ENCODE assay signal across 20 cellular contexts in genomic region chr10:86642021-86642420, GRCh38. TPM values are rescaled to one million over a fixed set of nuclear protein-coding genes. Genes with fewer than 3 reads are reported as not detected.
DNase-seq lines count a peak whose midpoint lies in the region; ATAC-seq and TF ChIP-seq lines count a peak whose summit lies in the region.
"Had no signal": no experiment of that assay in that cellular context is flagged by ENCODE, and none has a peak within 500 bp of the region (broad histone marks: within the 10 kb centered on the region; RNA-seq: fewer than 3 reads in every experiment).

No MANE protein-coding gene starts in this region.

- DNase-seq in NCI-H1092 treated with DMSO at 0.1 percent for 48 hours (lab: John Stamatoyannopoulos, UW) (peak; percentile 10), NCI-H1092 (lab: John Stamatoyannopoulos, UW) (no peak), NCI-H69 (lab: John Stamatoyannopoulos, UW) (peak; percentile 3), foreskin keratinocyte (no peak), superior temporal gyrus (ENCODE audit: extremely low spot score) (peak; percentile 73), PC-9 (no peak), testis (no peak), mesenchymal stem cell (no peak)
- DNase-seq: 8988T; CD8-positive, alpha-beta memory T cell; GOT3; NCI-H1436; NCI-H2081; NCI-H345; NCI-H526 treated with DMSO at 0.1 percent for 48 hours; T-helper 1 cell had no signal

- no peaks in the 10 kb centered on the region for H3K9me2 ChIP-seq in PC-9 (ENCODE audit: insufficient read depth)

- H3K9me3 ChIP-seq in PC-9 (ENCODE audit: insufficient read depth, low read depth) (peaks cover 4% of the 10 kb centered on the region; the same call in 1 of the 2 replicates), testis (no peaks in the 10 kb centered on the region), mesenchymal stem cell (ENCODE audit: control insufficient read depth, low read length) (no peaks in the 10 kb centered on the region)
- H3K9me3 ChIP-seq: SJSA1 had no signal

- TF ChIP-seq POLR2A in testis (IDR thresholded peaks at IDR 0.05), result no peak

- no peak overlapping the region for H4K8ac ChIP-seq in mesenchymal stem cell (ENCODE audit: low read length)

- H2BK120ac ChIP-seq in mesenchymal stem cell (ENCODE audit: low read depth, low read length), result no peak overlapping the region

- no TSS peak for BruUV-seq in PC-9 (replicated peaks; lab: Mats Ljungman, UMichigan)

- no peak overlapping the region for H3K18ac ChIP-seq in mesenchymal stem cell (ENCODE audit: low read depth in 1 of 2, low read length in 2 of 2)

- no peaks in the 10 kb centered on the region for H3K36me3 ChIP-seq in PC-9 (ENCODE audit: low read depth)
- H3K36me3 ChIP-seq in testis (ENCODE audit: low read depth, missing control alignments), result no peaks in the 10 kb centered on the region
- no peaks in the 10 kb centered on the region for H3K36me3 ChIP-seq in mesenchymal stem cell (ENCODE audit: control insufficient read depth in 1 of 2, insufficient read depth in 2 of 2, low read depth in 1 of 2, low read length in 2 of 2)
- H3K36me3 ChIP-seq: SJSA1 had no signal

- no peak overlapping the region for H3K4me3 ChIP-seq in PC-9
- H3K4me3 ChIP-seq in testis, result no peak overlapping the region
- H3K4me3 ChIP-seq in mesenchymal stem cell (ENCODE audit: insufficient read depth in 1 of 2, low read depth in 1 of 2, low read length in 2 of 2), result no peak overlapping the region
- H3K4me3 ChIP-seq: K562, SJSA1 had no signal

- no peak for TF ChIP-seq CTCF in foreskin keratinocyte (conservative IDR thresholded peaks at IDR 0.05)
- TF ChIP-seq CTCF in PC-9 (conservative IDR thresholded peaks at IDR 0.05), result no peak
- TF ChIP-seq CTCF in testis (IDR thresholded peaks at IDR 0.05), result no peak

- H4K91ac ChIP-seq in mesenchymal stem cell (ENCODE audit: low read length), result no peak overlapping the region

- no peaks in the 10 kb centered on the region for H4K20me1 ChIP-seq in PC-9 (ENCODE audit: insufficient read depth)

- no peak overlapping the region for H3K4me2 ChIP-seq in PC-9
- no peak overlapping the region for H3K4me2 ChIP-seq in mesenchymal stem cell (ENCODE audit: low read length, poor library complexity, severe bottlenecking)

- CTCF ChIA-PET in PC-9 (lab: Charles Lee), result no interaction called here

- no peak overlapping the region for H3K23ac ChIP-seq in mesenchymal stem cell (ENCODE audit: low read length in 2 of 2)

- H2AK5ac ChIP-seq in mesenchymal stem cell (ENCODE audit: low read length, severe bottlenecking), result no peak overlapping the region

- H2BK12ac ChIP-seq in mesenchymal stem cell (ENCODE audit: low read length in 2 of 2), result no peak overlapping the region

- H2AFZ ChIP-seq in PC-9 (no peak overlapping the region), mesenchymal stem cell (ENCODE audit: low read depth, low read length) (no peak overlapping the region)

- POLR2A ChIA-PET in PC-9 (lab: Charles Lee; ENCODE audit: unreplicated experiment), result no interaction called here

- H3F3A ChIP-seq in PC-9 (ENCODE audit: insufficient read depth, low read depth), result no peaks in the 10 kb centered on the region

- H3K14ac ChIP-seq in mesenchymal stem cell (ENCODE audit: low read length in 2 of 2), result no peak overlapping the region

- no peak overlapping the region for H2BK5ac ChIP-seq in mesenchymal stem cell (ENCODE audit: low read depth, low read length, poor library complexity, severe bottlenecking)

- H3K79me1 ChIP-seq in mesenchymal stem cell (replicated peaks; ENCODE audit: low read length, poor library complexity, severe bottlenecking), result no peaks in the 10 kb centered on the region

- H3K79me2 ChIP-seq in PC-9 (ENCODE audit: low read depth), result no peaks in the 10 kb centered on the region

- H3K27me3 ChIP-seq in foreskin keratinocyte (no peaks in the 10 kb centered on the region), PC-9 (ENCODE audit: insufficient read depth, low read depth) (no peaks in the 10 kb centered on the region), testis (no peaks in the 10 kb centered on the region), mesenchymal stem cell (ENCODE audit: control insufficient read depth in 1 of 2, insufficient read depth in 1 of 2, low read length in 2 of 2) (no peaks in the 10 kb centered on the region)
- H3K27me3 ChIP-seq: SJSA1 had no signal

- no peak overlapping the region for H3K4ac ChIP-seq in mesenchymal stem cell (ENCODE audit: low read depth in 1 of 2, low read length in 2 of 2)

- H3K4me1 ChIP-seq in foreskin keratinocyte (peaks cover 10% of the 10 kb centered on the region), PC-9 (replicated peaks; ENCODE audit: insufficient read depth) (peaks cover 11% of the 10 kb centered on the region), testis (no peaks in the 10 kb centered on the region), mesenchymal stem cell (ENCODE audit: control insufficient read depth, insufficient read depth, low read depth, low read length) (peaks cover 11% of the 10 kb centered on the region)

- no peak for ATAC-seq in foreskin keratinocyte
- ATAC-seq: K562 had no signal

- peak overlapping the region; percentile 55 for H3K27ac ChIP-seq in foreskin keratinocyte
- H3K27ac ChIP-seq in PC-9, result no peak overlapping the region
- H3K27ac ChIP-seq in testis, result no peak overlapping the region
- H3K27ac ChIP-seq in mesenchymal stem cell (ENCODE audit: low read length, poor library complexity, severe bottlenecking), result no peak overlapping the region
- H3K27ac ChIP-seq: RWPE1, SJSA1 had no signal

- no peak overlapping the region for H3K9ac ChIP-seq in mesenchymal stem cell (ENCODE audit: low read length)

- intact Hi-C loops in PC-9 (cut with micrococcal nuclease; ENCODE audit: unreplicated experiment), result no loop called here
- intact Hi-C loops in testis (cut with DNase I; ENCODE audit: low total_unique reads), result no loop called here

- no peak overlapping the region for H2BK15ac ChIP-seq in mesenchymal stem cell (ENCODE audit: low read depth, poor library complexity, severe bottlenecking)

RNA-seq across cellular contexts. Expression of gene OPN4, which starts 12.3 kb away (rescaled TPM):
- total RNA-seq in foreskin keratinocyte, result not detected in 2 replicates
- not detected in 2 replicates for polyA plus RNA-seq in foreskin keratinocyte
- total RNA-seq in PC-9 (2021), result 0.15 and 0.23 TPM in 2 replicates
- under 1 TPM in 1 of 2 donors, not detected in 1; 0.19 TPM for total RNA-seq in testis
- not detected for polyA plus RNA-seq in testis (ENCODE audit: insufficient read depth, low read depth, low replicate concordance)
- not detected for polyA plus RNA-seq in mesenchymal stem cell (2013, experiment 1 of 2)
- polyA plus RNA-seq in mesenchymal stem cell (2013, experiment 2 of 2), result not detected
- total RNA-seq: CD8-positive, alpha-beta memory T cell; K562; SJSA1 had no signal
- polyA plus RNA-seq: BJ; CD8-positive, alpha-beta memory T cell; K562 had no signal

RNA-seq across cellular contexts. Expression of gene LDB3, which starts 26.3 kb away (rescaled TPM):
- total RNA-seq in foreskin keratinocyte (not detected in 2 replicates), PC-9 (2021) (0.63 and 0.73 TPM in 2 replicates), testis (1 to 10 TPM; 2.7 to 3.6 TPM)
- polyA plus RNA-seq in foreskin keratinocyte (not detected in 2 replicates), testis (ENCODE audit: insufficient read depth, low read depth, low replicate concordance) (20.3 TPM)
- 0.03 TPM for polyA plus RNA-seq in mesenchymal stem cell (2013, experiment 1 of 2)
- 0.03 TPM for polyA plus RNA-seq in mesenchymal stem cell (2013, experiment 2 of 2)
- total RNA-seq: K562 had no signal
- polyA plus RNA-seq: CD8-positive, alpha-beta memory T cell had no signal

Comparison
In these comparisons a context has a peak if more than half of its experiments do, and no peak if none do; other contexts are left out.
1. DNase-seq: peak in NCI-H1092 treated with DMSO at 0.1 percent for 48 hours (single experiment), NCI-H69 (single experiment) and superior temporal gyrus (single experiment); none in NCI-H1092 (single experiment), foreskin keratinocyte (0 of 2), PC-9 (0 of 2), testis (single experiment) and mesenchymal stem cell (single experiment).